Comparison of ENCODE assay signal across 8 cellular contexts in genomic region chr17:72465191-72466024, GRCh38.
DNase-seq lines count a peak whose midpoint lies in the region; ATAC-seq and TF ChIP-seq lines count a peak whose summit lies in the region.

No MANE protein-coding gene starts in this region.

- intact Hi-C loops in PC-9 (cut with micrococcal nuclease; ENCODE audit: unreplicated experiment) (loop anchor here (1.0 to 5.0 kb wide), 9 partner anchors 44 to 344 kb away; partner anchors contain the start of gene SOX9), Right ventricle myocardium superior (cut with DNase I) (no loop called here), left ventricle myocardium superior (cut with micrococcal nuclease) (no loop called here)

- TSS peak; percentile 76 for BruUV-seq in PC-9 (replicated peaks; lab: Mats Ljungman, UMichigan)

- H3K27ac ChIP-seq in PC-9 (peak overlapping the region; percentile 100), hepatocyte (peak overlapping the region; percentile 99)

- H3K4me2 ChIP-seq in PC-9 (peak overlapping the region; percentile 92), hepatocyte (peak overlapping the region; percentile 71)

- H3K4me1 ChIP-seq in PC-9 (replicated peaks; ENCODE audit: insufficient read depth), result peaks cover 79% of the 10 kb centered on the region
- H3K4me1 ChIP-seq in hepatocyte (ENCODE audit: insufficient read depth), result peaks cover 60% of the 10 kb centered on the region
- H3K4me1 ChIP-seq in HAP-1, result no peaks in the 10 kb centered on the region

- H3F3A ChIP-seq in PC-9 (ENCODE audit: insufficient read depth, low read depth), result peaks cover 47% of the 10 kb centered on the region

- ATAC-seq in HG02678 (IDR thresholded peaks at IDR 0.05; ENCODE audit: unreplicated experiment) (peak; percentile 33), Right ventricle myocardium superior (ENCODE audit: poor library complexity) (no peak), left ventricle myocardium superior (no peak)

- 47% methylated on average over 18 of the region's 18 CpGs for WGBS in hepatocyte (ENCODE audit: low lambda C conversion rate, missing lambda C conversion rate)

- H3K36me3 ChIP-seq in PC-9 (ENCODE audit: low read depth), result no peaks in the 10 kb centered on the region
- no peaks in the 10 kb centered on the region for H3K36me3 ChIP-seq in hepatocyte (replicated peaks; ENCODE audit: insufficient read depth, low read depth)
- H3K36me3 ChIP-seq in HAP-1 (replicated peaks), result no peaks in the 10 kb centered on the region

- DNase-seq in GM03348 (ENCODE audit: low spot score), result peak; percentile 52
- peak; percentile 92 to 97 for DNase-seq in PC-9
- peak; percentile 90 for DNase-seq in hepatocyte (ENCODE audit: low spot score)
- DNase-seq in Right ventricle myocardium superior, result no peak
- no peak for DNase-seq in HAP-1 (ENCODE audit: low spot score in 2 of 2)
- DNase-seq in stimulated activated CD4-positive, alpha-beta T cell treated with anti-CD3 and anti-CD28 coated beads, Interleukin-4, amount 100 ng/mL, for 4 hours, result no peak
- DNase-seq in left ventricle myocardium superior, result no peak

- no peaks in the 10 kb centered on the region for H4K20me1 ChIP-seq in PC-9 (ENCODE audit: insufficient read depth)
- no peaks in the 10 kb centered on the region for H4K20me1 ChIP-seq in hepatocyte (ENCODE audit: insufficient read depth, poor library complexity, severe bottlenecking)

- CTCF ChIA-PET in PC-9 (lab: Charles Lee), result interaction anchor here (0.9 to 1.1 kb wide), 3 partner anchors 43 to 1698 kb away, joined by 3 to 4 read pairs (median 3); no protein-coding TSS in a partner anchor

- H2AFZ ChIP-seq in PC-9 (no peak overlapping the region), hepatocyte (no peak overlapping the region)

- H3K79me2 ChIP-seq in PC-9 (ENCODE audit: low read depth), result peaks cover 92% of the 10 kb centered on the region
- peaks cover 62% of the 10 kb centered on the region for H3K79me2 ChIP-seq in hepatocyte

- no peaks in the 10 kb centered on the region for H3K9me2 ChIP-seq in PC-9 (ENCODE audit: insufficient read depth)
- H3K9me2 ChIP-seq in hepatocyte (replicated peaks; ENCODE audit: insufficient read depth), result no peaks in the 10 kb centered on the region

- POLR2A ChIA-PET in PC-9 (lab: Charles Lee; ENCODE audit: unreplicated experiment), result interaction anchor here (0.6 to 1.6 kb wide), 6 partner anchors 9 to 345 kb away, joined by 4 to 8 read pairs (median 6); partner anchors contain the start of gene SOX9

- H3K4me3 ChIP-seq in PC-9, result peak overlapping the region; percentile 53
- no peak overlapping the region for H3K4me3 ChIP-seq in hepatocyte
- H3K4me3 ChIP-seq in HAP-1, result no peak overlapping the region

- H3K27me3 ChIP-seq in PC-9 (ENCODE audit: insufficient read depth, low read depth), result no peaks in the 10 kb centered on the region
- no peaks in the 10 kb centered on the region for H3K27me3 ChIP-seq in hepatocyte
- H3K27me3 ChIP-seq in HAP-1 (ENCODE audit: low read depth), result no peaks in the 10 kb centered on the region

- TF ChIP-seq CTCF in PC-9 (conservative IDR thresholded peaks at IDR 0.05) (no peak), hepatocyte (IDR thresholded peaks at IDR 0.05; ENCODE audit: poor library complexity) (no peak)

- in situ Hi-C loops in HAP-1 (cut with MboI; ENCODE audit: low sequenced_read_pairs), result no loop called here

- H3K9me3 ChIP-seq in PC-9 (ENCODE audit: insufficient read depth, low read depth), result no peaks in the 10 kb centered on the region
- H3K9me3 ChIP-seq in hepatocyte (ENCODE audit: low read depth), result no peaks in the 10 kb centered on the region
- H3K9me3 ChIP-seq in HAP-1, result no peaks in the 10 kb centered on the region

Comparison
In these comparisons a context has a peak if more than half of its experiments do, and no peak if none do; other contexts are left out.
1. DNase-seq: peak in GM03348 (single experiment), PC-9 (2 of 2) and hepatocyte (single experiment); none in Right ventricle myocardium superior (single experiment), HAP-1 (0 of 2), stimulated activated CD4-positive, alpha-beta T cell treated with anti-CD3 and anti-CD28 coated beads, Interleukin-4, amount 100 ng/mL, for 4 hours (0 of 2) and left ventricle myocardium superior (single experiment).